7 cellular contexts compared by ENCODE assay signal in genomic region chr17:76104140-76104895, GRCh38. TPM values are rescaled to one million over a fixed set of nuclear protein-coding genes. Genes with fewer than 3 reads are reported as not detected.
DNase-seq lines count a peak whose midpoint lies in the region; ATAC-seq and TF ChIP-seq lines count a peak whose summit lies in the region.

No MANE protein-coding gene starts in this region.

- peak overlapping the region; percentile 96; the same call in 1 of the 2 replicates for H3K27ac Mint-ChIP-seq in HFFc6
- H3K27ac Mint-ChIP-seq in activated CD8-positive, alpha-beta T cell treated with anti-CD3 and anti-CD28 coated beads for 36 hours, result peak overlapping the region; percentile 97
- H3K27ac Mint-ChIP-seq in stimulated activated naive B cell treated with anti-CD40 and anti-IgM and Interleukin-4, amounts not matched to agents 10 μg/mL and 1 μg/mL and 100 μg/mL, for 72 hours, result peak overlapping the region; percentile 73

- H3K27me3 Mint-ChIP-seq in HFFc6 (ENCODE audit: insufficient read depth), result peaks cover 3% of the 10 kb centered on the region; the same call in 1 of the 2 replicates
- no peaks in the 10 kb centered on the region for H3K27me3 Mint-ChIP-seq in activated CD8-positive, alpha-beta T cell treated with anti-CD3 and anti-CD28 coated beads for 36 hours
- no peaks in the 10 kb centered on the region for H3K27me3 Mint-ChIP-seq in stimulated activated naive B cell treated with anti-CD40 and anti-IgM and Interleukin-4, amounts not matched to agents 10 μg/mL and 1 μg/mL and 100 μg/mL, for 72 hours

- H3K4me1 Mint-ChIP-seq in HFFc6 (ENCODE audit: low read depth), result peaks cover 10% of the 10 kb centered on the region
- peaks cover 25% of the 10 kb centered on the region for H3K4me1 Mint-ChIP-seq in activated CD8-positive, alpha-beta T cell treated with anti-CD3 and anti-CD28 coated beads for 36 hours (ENCODE audit: low read depth)
- peaks cover 12 to 18% of the 10 kb centered on the region in 2 donors for H3K4me1 Mint-ChIP-seq in stimulated activated naive B cell treated with anti-CD40 and anti-IgM and Interleukin-4, amounts not matched to agents 10 μg/mL and 1 μg/mL and 100 μg/mL, for 72 hours

- H3K4me3 Mint-ChIP-seq in HFFc6, result peak overlapping the region; percentile 99
- peak overlapping the region; percentile 93 for H3K4me3 Mint-ChIP-seq in activated CD8-positive, alpha-beta T cell treated with anti-CD3 and anti-CD28 coated beads for 36 hours
- H3K4me3 Mint-ChIP-seq in stimulated activated naive B cell treated with anti-CD40 and anti-IgM and Interleukin-4, amounts not matched to agents 10 μg/mL and 1 μg/mL and 100 μg/mL, for 72 hours, result peak overlapping the region; percentile 93 to 99

- H3K9me3 Mint-ChIP-seq in HFFc6, result no peaks in the 10 kb centered on the region
- H3K9me3 Mint-ChIP-seq in activated CD8-positive, alpha-beta T cell treated with anti-CD3 and anti-CD28 coated beads for 36 hours, result no peaks in the 10 kb centered on the region
- no peaks in the 10 kb centered on the region for H3K9me3 Mint-ChIP-seq in stimulated activated naive B cell treated with anti-CD40 and anti-IgM and Interleukin-4, amounts not matched to agents 10 μg/mL and 1 μg/mL and 100 μg/mL, for 72 hours

- intact Hi-C loops in activated CD8-positive, alpha-beta T cell treated with anti-CD3 and anti-CD28 coated beads for 36 hours (cut with micrococcal nuclease), result loop anchor here (5.0 kb wide), 1 partner anchor 87 kb away; no protein-coding TSS in a partner anchor

- peaks cover 20% of the 10 kb centered on the region; the same call in 1 of the 2 replicates for H3K36me3 Mint-ChIP-seq in HFFc6 (ENCODE audit: low read depth)
- peaks cover 13% of the 10 kb centered on the region for H3K36me3 Mint-ChIP-seq in activated CD8-positive, alpha-beta T cell treated with anti-CD3 and anti-CD28 coated beads for 36 hours (ENCODE audit: low read depth)
- peaks cover 14 to 15% of the 10 kb centered on the region in 2 donors for H3K36me3 Mint-ChIP-seq in stimulated activated naive B cell treated with anti-CD40 and anti-IgM and Interleukin-4, amounts not matched to agents 10 μg/mL and 1 μg/mL and 100 μg/mL, for 72 hours

- CTCF ChIA-PET in activated CD8-positive, alpha-beta T cell treated with anti-CD3 and anti-CD28 coated beads for 36 hours (lab: Charles Lee), result interaction anchor here (0.8 to 4.5 kb wide), 7 partner anchors 14 to 177 kb away, joined by 3 to 27 read pairs (median 4); no protein-coding TSS in a partner anchor

- DNase-seq in HFFc6 (no peak), NCI-H1092 (lab: John Stamatoyannopoulos, UW) (no peak), NCI-H1105 (lab: John Stamatoyannopoulos, UW) (no peak), cerebellar nuclear complex (lab: John Stamatoyannopoulos, UW) (no peak)
- no peak for DNase-seq in activated CD8-positive, alpha-beta T cell treated with anti-CD3 and anti-CD28 coated beads for 36 hours
- DNase-seq in stimulated activated naive B cell treated with anti-CD40 and anti-IgM and Interleukin-4, amounts not matched to agents 10 μg/mL and 1 μg/mL and 100 μg/mL, for 72 hours, result no peak

- POLR2A ChIA-PET in activated CD8-positive, alpha-beta T cell treated with anti-CD3 and anti-CD28 coated beads for 36 hours (lab: Charles Lee), result interaction anchor here (1.0 to 2.4 kb wide), 17 partner anchors 11 to 250 kb away, joined by 3 to 15 read pairs (median 6); partner anchors contain the start of genes FOXJ1, PRPSAP1, UBALD2 and ZACN

- ATAC-seq in activated CD8-positive, alpha-beta T cell treated with anti-CD3 and anti-CD28 coated beads for 36 hours, result no peak
- no peak for ATAC-seq in stimulated activated naive B cell treated with anti-CD40 and anti-IgM and Interleukin-4, amounts not matched to agents 10 μg/mL and 1 μg/mL and 100 μg/mL, for 72 hours (replicated peaks)

- peak overlapping the region; percentile 91 for H3K4me3 ChIP-seq in iPS-11a (ENCODE audit: low read depth, low read length)

- no peak for TF ChIP-seq CTCF in HFFc6 (IDR thresholded peaks at IDR 0.05)
- TF ChIP-seq CTCF in activated CD8-positive, alpha-beta T cell treated with anti-CD3 and anti-CD28 coated beads for 36 hours (IDR thresholded peaks at IDR 0.05), result no peak

RNA-seq across cellular contexts. Expression of gene EXOC7, which starts 0.7 kb away (rescaled TPM):
- total RNA-seq in HFFc6 (2021; fragmentation: NEBNext Ultra II Directional; extraction: Animal tissue kit (Norgen Biotek cat#: 25700)), result 100 to 1,000 TPM; 134 to 157 (median 144) TPM
- total RNA-seq in activated CD8-positive, alpha-beta T cell treated with anti-CD3 and anti-CD28 coated beads for 36 hours, result 10 to 100 TPM; 53.5 to 64.9 TPM

RNA-seq across cellular contexts. Expression of gene ZACN, which starts 25.3 kb away (rescaled TPM):
- under 1 TPM in 2 of 6 experiments, not detected in 4; 0.23 to 0.26 TPM for total RNA-seq in HFFc6 (2021; fragmentation: NEBNext Ultra II Directional; extraction: Animal tissue kit (Norgen Biotek cat#: 25700))
- 1 to 10 TPM; 2.3 to 3.0 TPM for total RNA-seq in activated CD8-positive, alpha-beta T cell treated with anti-CD3 and anti-CD28 coated beads for 36 hours

RNA-seq across cellular contexts. Expression of gene GALR2, which starts 29.7 kb away (rescaled TPM):
- under 1 TPM in 5 of 6 experiments, not detected in 1; 0.14 to 0.33 (median 0.15) TPM for total RNA-seq in HFFc6 (2021; fragmentation: NEBNext Ultra II Directional; extraction: Animal tissue kit (Norgen Biotek cat#: 25700))
- 1 to 10 TPM; 1.6 to 2.1 TPM for total RNA-seq in activated CD8-positive, alpha-beta T cell treated with anti-CD3 and anti-CD28 coated beads for 36 hours

RNA-seq across cellular contexts. Expression of gene SRP68, which starts 32.0 kb away (rescaled TPM):
- total RNA-seq in HFFc6 (2021; fragmentation: NEBNext Ultra II Directional; extraction: Animal tissue kit (Norgen Biotek cat#: 25700)), result 100 to 1,000 TPM in 3 of 6 experiments, 10 to 100 TPM in 3; 95.3 to 104 (median 100.0) TPM
- 100 to 1,000 TPM; 132 to 135 TPM for total RNA-seq in activated CD8-positive, alpha-beta T cell treated with anti-CD3 and anti-CD28 coated beads for 36 hours

RNA-seq across cellular contexts. Expression of gene FOXJ1, which starts 36.7 kb away (rescaled TPM):
- total RNA-seq in HFFc6 (2021; fragmentation: NEBNext Ultra II Directional; extraction: Animal tissue kit (Norgen Biotek cat#: 25700)), result not detected
- total RNA-seq in activated CD8-positive, alpha-beta T cell treated with anti-CD3 and anti-CD28 coated beads for 36 hours, result 10 to 100 TPM; 11.1 to 11.6 TPM
